ENCODE assay signal across 15 cellular contexts in the genomic region with DNA sequence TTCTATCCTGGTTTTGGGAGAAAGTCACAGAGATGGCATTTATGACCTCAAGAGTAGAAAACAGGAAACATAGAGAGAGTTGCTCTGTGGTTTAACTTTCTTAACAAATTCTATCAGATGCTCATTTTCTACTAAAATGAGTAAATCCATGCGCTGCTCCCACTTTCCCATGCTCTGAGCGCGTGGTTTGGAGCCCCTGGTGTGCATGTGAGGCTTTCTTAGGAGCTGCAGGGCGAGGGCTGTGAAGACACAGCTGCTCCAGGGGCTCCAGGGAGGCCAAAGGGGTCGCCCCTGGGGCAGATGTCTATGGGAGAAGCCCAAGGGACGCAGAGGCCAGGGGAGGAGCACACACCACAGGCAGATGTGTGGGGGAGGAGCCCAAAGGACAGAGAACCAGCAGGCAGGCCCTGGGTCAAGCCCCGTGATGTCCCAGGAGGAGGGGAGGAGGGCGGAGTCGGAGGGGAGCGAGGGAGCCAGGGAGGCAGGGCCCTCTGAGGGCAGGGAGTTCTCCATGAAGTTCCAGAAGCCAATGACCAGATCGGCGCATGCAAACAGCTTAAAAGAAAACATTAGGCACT.
DNase-seq lines count a peak whose midpoint lies in the region; ATAC-seq and TF ChIP-seq lines count a peak whose summit lies in the region.
"Had no signal": no experiment of that assay in that cellular context is flagged by ENCODE, and none has a peak within 500 bp of the region (broad histone marks: within the 10 kb centered on the region; RNA-seq: fewer than 3 reads in every experiment).

No MANE protein-coding gene starts in this region.

- no peak for ATAC-seq in CD4-positive, CD25-positive, alpha-beta regulatory T cell (ENCODE audit: low read depth in 2 of 2)
- peak; percentile 32 to 51 for ATAC-seq in activated naive CD4-positive, alpha-beta T cell treated with anti-CD3 and anti-CD28 coated beads, Interleukin-2, amount 50 U/mL, for 72 hours
- ATAC-seq in HG02981 (IDR thresholded peaks at IDR 0.05; ENCODE audit: unreplicated experiment) (no peak), HG03439 (IDR thresholded peaks at IDR 0.05; ENCODE audit: unreplicated experiment) (no peak)
- ATAC-seq: esophagus mucosa, psoas muscle had no signal

- no peak overlapping the region for H3K23ac ChIP-seq in H9 (ENCODE audit: insufficient read length, low read depth, low read length)
- H3K23ac ChIP-seq in mesendoderm (ENCODE audit: low read length), result no peak overlapping the region

- no peak overlapping the region for H3K27ac ChIP-seq in CD4-positive, CD25-positive, alpha-beta regulatory T cell (ENCODE audit: insufficient read depth, low read length, poor library complexity, severe bottlenecking)
- no peak overlapping the region for H3K27ac ChIP-seq in H9 (ENCODE audit: insufficient read length, low read depth, low read length)
- H3K27ac ChIP-seq in mesendoderm (ENCODE audit: low read depth, low read length), result no peak overlapping the region
- H3K27ac ChIP-seq: ascending aorta, psoas muscle had no signal

- H3K79me1 ChIP-seq in H9 (ENCODE audit: insufficient read depth, low read depth, low read length, poor library complexity, severe bottlenecking), result no peaks in the 10 kb centered on the region
- no peaks in the 10 kb centered on the region for H3K79me1 ChIP-seq in mesendoderm (ENCODE audit: low read length)

- no peak overlapping the region for H4K8ac ChIP-seq in H9 (replicated peaks; ENCODE audit: insufficient read length, low read depth, low read length)
- no peak overlapping the region for H4K8ac ChIP-seq in mesendoderm (ENCODE audit: low read depth, low read length)

- peaks cover 17 to 41% (median 38%) of the 10 kb centered on the region in 4 donors for H3K4me1 Mint-ChIP-seq in CD4-positive, CD25-positive, alpha-beta regulatory T cell
- H3K4me1 Mint-ChIP-seq in H9, result peaks cover 10 to 11% of the 10 kb centered on the region in 2 experiments

- H3K4me1 ChIP-seq in CD4-positive, CD25-positive, alpha-beta regulatory T cell (ENCODE audit: control insufficient read depth, insufficient read depth, low read length, poor library complexity, severe bottlenecking), result peaks cover 19% of the 10 kb centered on the region
- H3K4me1 ChIP-seq in H9 (ENCODE audit: insufficient read depth, low read length) (no peaks in the 10 kb centered on the region), mesendoderm (ENCODE audit: control insufficient read depth, low read depth, low read length) (no peaks in the 10 kb centered on the region)
- H3K4me1 ChIP-seq: ascending aorta, psoas muscle had no signal

- H3K36me3 Mint-ChIP-seq in CD4-positive, CD25-positive, alpha-beta regulatory T cell, result peaks cover 44% of the 10 kb centered on the region
- H3K36me3 Mint-ChIP-seq in H9 (ENCODE audit: insufficient read depth in 1 of 3, low read depth in 3 of 3), result peaks cover 11 to 14% (median 13%) of the 10 kb centered on the region in 3 experiments
- peaks cover 21 to 63% of the 10 kb centered on the region in 2 donors for H3K36me3 Mint-ChIP-seq in activated naive CD4-positive, alpha-beta T cell treated with anti-CD3 and anti-CD28 coated beads, Interleukin-2, amount 50 U/mL, for 72 hours

- H3K18ac ChIP-seq in H9 (ENCODE audit: insufficient read length, low read depth, low read length) (no peak overlapping the region), mesendoderm (ENCODE audit: low read length) (no peak overlapping the region)

- no peaks in the 10 kb centered on the region for H4K20me1 ChIP-seq in H9 (ENCODE audit: control insufficient read depth, insufficient read depth, insufficient read length)

- peaks cover 0 to 6% (median 0%) of the 10 kb centered on the region in 7 donors for H3K9me3 Mint-ChIP-seq in CD4-positive, CD25-positive, alpha-beta regulatory T cell
- peaks cover 10 to 14% of the 10 kb centered on the region in 2 experiments for H3K9me3 Mint-ChIP-seq in H9
- H3K9me3 Mint-ChIP-seq in activated naive CD4-positive, alpha-beta T cell treated with anti-CD3 and anti-CD28 coated beads, Interleukin-2, amount 50 U/mL, for 72 hours, result peaks cover 3 to 10% of the 10 kb centered on the region in 2 donors

- no peak overlapping the region for H2BK15ac ChIP-seq in H9 (ENCODE audit: low read depth, low read length)
- no peak overlapping the region for H2BK15ac ChIP-seq in mesendoderm (replicated peaks; ENCODE audit: low read depth)

- H3K14ac ChIP-seq in H9 (ENCODE audit: insufficient read depth, low read length), result 0 out of 2 replicates have a peak overlapping the region, but pooled peaks have one; percentile 53

- H2BK20ac ChIP-seq in H9 (ENCODE audit: low read depth, low read length, poor library complexity, severe bottlenecking), result no peak overlapping the region

- no peak for TF ChIP-seq CTCF in H9 (conservative IDR thresholded peaks at IDR 0.05)

- H3K27me3 Mint-ChIP-seq in CD4-positive, CD25-positive, alpha-beta regulatory T cell, result no peaks in the 10 kb centered on the region
- no peaks in the 10 kb centered on the region for H3K27me3 Mint-ChIP-seq in H9 (ENCODE audit: low read depth)
- H3K27me3 Mint-ChIP-seq: type B pancreatic cell had no signal

- no peak overlapping the region for H3T11ph ChIP-seq in H9 (ENCODE audit: low read length)

- H4K91ac ChIP-seq in H9 (ENCODE audit: insufficient read length, low read depth, low read length), result no peak overlapping the region

- WGBS in H9 (ENCODE audit: extremely low coverage, insufficient read length, low lambda C conversion rate), result no CpG with 5 or more reads among the region's 12 CpGs
- WGBS in mesendoderm (ENCODE audit: extremely low coverage, insufficient coverage, low lambda C conversion rate), result no CpG with 5 or more reads among the region's 12 CpGs

- H3K27me3 ChIP-seq in CD4-positive, CD25-positive, alpha-beta regulatory T cell (ENCODE audit: control insufficient read depth, insufficient read depth, low read length), result no peaks in the 10 kb centered on the region
- H3K27me3 ChIP-seq in H9 (ENCODE audit: insufficient read depth, low read length) (no peaks in the 10 kb centered on the region), mesendoderm (ENCODE audit: insufficient read depth, low read length, poor library complexity) (no peaks in the 10 kb centered on the region)
- H3K27me3 ChIP-seq: ascending aorta had no signal

- no peak overlapping the region for H3K56ac ChIP-seq in H9 (ENCODE audit: insufficient read length, low read depth, low read length)
- H3K56ac ChIP-seq in mesendoderm (ENCODE audit: low read length), result no peak overlapping the region

- no peak overlapping the region for H2BK12ac ChIP-seq in H9 (ENCODE audit: insufficient read length, low read depth, low read length)

- H2AK5ac ChIP-seq in H9 (ENCODE audit: insufficient read length, low read length), result no peak overlapping the region
- no peak overlapping the region for H2AK5ac ChIP-seq in mesendoderm (ENCODE audit: low read length)

- H3K79me2 ChIP-seq in H9 (ENCODE audit: insufficient read depth, low read length) (no peaks in the 10 kb centered on the region; the same call in 1 of the 2 replicates), mesendoderm (ENCODE audit: control insufficient read depth, insufficient read depth, low read length) (no peaks in the 10 kb centered on the region)

- H3K23me2 ChIP-seq in H9 (ENCODE audit: insufficient read length, low read depth, low read length, poor library complexity, severe bottlenecking), result no peaks in the 10 kb centered on the region

- H2BK5ac ChIP-seq in H9 (ENCODE audit: insufficient read length, low read length) (no peak overlapping the region), mesendoderm (ENCODE audit: low read length) (no peak overlapping the region)

- H3K4ac ChIP-seq in H9 (ENCODE audit: low read depth, low read length) (no peak overlapping the region), mesendoderm (ENCODE audit: low read depth, low read length) (no peak overlapping the region)

- H3K36me3 ChIP-seq in CD4-positive, CD25-positive, alpha-beta regulatory T cell (ENCODE audit: control insufficient read depth, insufficient read depth, low read length), result peaks cover 10% of the 10 kb centered on the region
- no peaks in the 10 kb centered on the region for H3K36me3 ChIP-seq in mesendoderm (ENCODE audit: control insufficient read depth, insufficient read depth, low read length)

- H2AFZ ChIP-seq in H9 (ENCODE audit: low read length), result no peak overlapping the region

- no peaks in the 10 kb centered on the region for H3K9me3 ChIP-seq in CD4-positive, CD25-positive, alpha-beta regulatory T cell (ENCODE audit: control insufficient read depth in 2 of 2, low read length in 2 of 2)
- no peaks in the 10 kb centered on the region for H3K9me3 ChIP-seq in H9 (ENCODE audit: control insufficient read depth, low read depth, low read length)
- H3K9me3 ChIP-seq: ascending aorta had no signal

- no peak overlapping the region for H3K4me3 Mint-ChIP-seq in CD4-positive, CD25-positive, alpha-beta regulatory T cell
- H3K4me3 Mint-ChIP-seq in H9, result no peak overlapping the region
- H3K4me3 Mint-ChIP-seq: type B pancreatic cell had no signal

- H3K4me2 ChIP-seq in H9 (ENCODE audit: insufficient read depth, insufficient read length, low read length) (no peak overlapping the region), mesendoderm (ENCODE audit: low read length) (no peak overlapping the region)

- no peak overlapping the region for H3K9ac ChIP-seq in H9 (ENCODE audit: extremely low read depth, insufficient read length, low read length)
- no peak overlapping the region for H3K9ac ChIP-seq in mesendoderm (ENCODE audit: low read length)

- DNase-seq in CD4-positive, CD25-positive, alpha-beta regulatory T cell, result no peak
- peak; percentile 77 for DNase-seq in H9
- no peak for DNase-seq in activated naive CD4-positive, alpha-beta T cell treated with anti-CD3 and anti-CD28 coated beads, Interleukin-2, amount 50 U/mL, for 72 hours (ENCODE audit: low spot score in 2 of 2)
- DNase-seq in mesendoderm, result peak; percentile 44
- no peak for DNase-seq in SW480 (ENCODE audit: low spot score)
- no peak for DNase-seq in NCI-H2171 treated with DMSO at 0.1 percent for 48 hours (lab: John Stamatoyannopoulos, UW)
- DNase-seq: activated CD8-positive, alpha-beta memory T cell treated with anti-CD3 and anti-CD28 coated beads, Interleukin-2, amount 50 U/mL, for 4 hours; head of caudate nucleus; NCI-H1930; psoas muscle had no signal

- H3K27ac Mint-ChIP-seq in CD4-positive, CD25-positive, alpha-beta regulatory T cell, result peak overlapping the region; percentile 72 to 83 (median 76)
- no peak overlapping the region for H3K27ac Mint-ChIP-seq in H9
- H3K27ac Mint-ChIP-seq in activated naive CD4-positive, alpha-beta T cell treated with anti-CD3 and anti-CD28 coated beads, Interleukin-2, amount 50 U/mL, for 72 hours, result peak overlapping the region; percentile 90 to 96
- H3K27ac Mint-ChIP-seq: type B pancreatic cell had no signal

- H3K4me3 ChIP-seq in CD4-positive, CD25-positive, alpha-beta regulatory T cell (ENCODE audit: low read depth, low read length), result no peak overlapping the region
- no peak overlapping the region for H3K4me3 ChIP-seq in mesendoderm (ENCODE audit: low read length)
- H3K4me3 ChIP-seq: ascending aorta, psoas muscle had no signal

- H2BK120ac ChIP-seq in H9 (ENCODE audit: low read depth, low read length, poor library complexity, severe bottlenecking) (no peak overlapping the region), mesendoderm (ENCODE audit: low read depth, low read length) (no peak overlapping the region)

- no peak overlapping the region for H4K5ac ChIP-seq in H9 (ENCODE audit: insufficient read length, low read depth, low read length)
- no peak overlapping the region for H4K5ac ChIP-seq in mesendoderm (ENCODE audit: low read length)

Comparison
In these comparisons a context has a peak if more than half of its experiments do, and no peak if none do; other contexts are left out.
1. ATAC-seq: peak in activated naive CD4-positive, alpha-beta T cell treated with anti-CD3 and anti-CD28 coated beads, Interleukin-2, amount 50 U/mL, for 72 hours (2 of 2); none in CD4-positive, CD25-positive, alpha-beta regulatory T cell (0 of 2), HG02981 (single experiment) and HG03439 (single experiment).
2. DNase-seq: peak in H9 (single experiment) and mesendoderm (single experiment); none in CD4-positive, CD25-positive, alpha-beta regulatory T cell (0 of 3), activated naive CD4-positive, alpha-beta T cell treated with anti-CD3 and anti-CD28 coated beads, Interleukin-2, amount 50 U/mL, for 72 hours (0 of 2), SW480 (single experiment) and NCI-H2171 treated with DMSO at 0.1 percent for 48 hours (single experiment).
3. H3K27ac Mint-ChIP-seq: peak in CD4-positive, CD25-positive, alpha-beta regulatory T cell (3 of 3) and activated naive CD4-positive, alpha-beta T cell treated with anti-CD3 and anti-CD28 coated beads, Interleukin-2, amount 50 U/mL, for 72 hours (2 of 2); none in H9 (0 of 3).